ENCODE assay signal across 8 cellular contexts in the genomic region with DNA sequence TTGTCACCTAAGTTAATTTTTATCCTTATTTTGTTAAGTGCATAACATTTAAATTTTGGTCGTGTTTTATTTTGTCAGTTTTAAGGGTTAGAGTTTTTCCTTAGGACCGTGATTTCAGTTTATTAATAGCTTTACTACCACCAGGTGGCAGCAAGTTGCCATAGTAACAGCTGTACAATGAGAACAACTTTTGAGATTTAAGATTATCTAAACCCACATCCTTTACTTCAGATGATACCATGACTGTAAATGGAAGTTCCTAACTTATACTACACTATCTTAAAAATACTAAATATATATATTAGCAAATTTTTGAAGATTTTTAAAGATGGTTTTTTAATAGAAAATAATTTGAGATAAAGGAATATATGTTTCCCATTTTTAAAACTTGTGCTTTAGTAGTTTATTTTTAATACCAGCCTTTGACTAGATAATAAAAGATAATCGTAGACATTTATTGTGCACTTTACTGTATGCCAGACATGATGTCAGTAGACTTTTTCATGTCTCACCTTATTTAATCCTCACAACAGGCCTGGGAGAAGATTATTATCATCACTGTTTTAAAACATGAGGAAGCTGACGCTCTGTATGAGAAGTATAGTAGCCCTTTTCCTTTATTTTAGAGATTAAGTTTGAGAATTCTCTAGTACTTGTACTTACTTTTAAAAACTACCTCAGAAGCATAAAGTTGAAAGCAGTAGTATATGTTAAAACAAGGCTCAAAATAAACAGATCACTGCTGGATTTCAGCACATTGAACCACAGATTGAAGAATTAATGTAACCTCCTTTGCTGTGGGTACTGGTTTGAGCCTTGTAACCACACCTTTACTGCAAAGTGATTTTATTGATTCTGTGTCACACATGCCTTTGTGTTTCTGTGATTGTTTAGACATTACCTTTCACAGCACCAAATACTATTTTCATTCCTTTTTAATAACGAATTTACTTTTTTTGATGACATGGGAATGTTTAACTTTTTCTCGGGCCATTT. TPM values are rescaled to one million over a fixed set of nuclear protein-coding genes. Genes with fewer than 3 reads are reported as not detected.
A peak's percentile ranks its signal among the peaks of the same experiment; 100 is the strongest.
DNase-seq lines count a peak whose midpoint lies in the region; ATAC-seq and TF ChIP-seq lines count a peak whose summit lies in the region.

No MANE protein-coding gene starts in this region.

- peaks cover 0 to 8% of the 10 kb centered on the region in 2 donors for H3K4me1 ChIP-seq in thyroid gland

- ATAC-seq in GM21447 (IDR thresholded peaks at IDR 0.05; ENCODE audit: unreplicated experiment) (peak; percentile 65), HG03039 (IDR thresholded peaks at IDR 0.05; ENCODE audit: unreplicated experiment) (no peak)

- peak; percentile 37 for DNase-seq in Daoy (ENCODE audit: low read depth)
- peak; percentile 18 for DNase-seq in WERI-Rb-1
- DNase-seq in effector CD8-positive, alpha-beta T cell (lab: John Stamatoyannopoulos, UW), result peak; percentile 22
- peak; percentile 37 for DNase-seq in middle frontal gyrus (ENCODE audit: extremely low spot score, low spot score)
- DNase-seq in thyroid gland, result peak; percentile 36 to 37

- WGBS in thyroid gland, 2 donors, result 63 to 67% methylated on average over 6 of the region's 6 CpGs

- H3K27ac ChIP-seq in WERI-Rb-1 (no peak overlapping the region; the same call in 1 of the 2 replicates), thyroid gland (no peak overlapping the region)

- H3K27me3 ChIP-seq in WERI-Rb-1 (ENCODE audit: insufficient read depth, low read depth, severe bottlenecking) (no peaks in the 10 kb centered on the region), thyroid gland (no peaks in the 10 kb centered on the region)

- peak; percentile 60 for TF ChIP-seq CTCF in LNCAP (IDR thresholded peaks at IDR 0.05)
- TF ChIP-seq CTCF in WERI-Rb-1 (IDR thresholded peaks at IDR 0.05; ENCODE audit: low read depth, low read length), result peak; percentile 25; the same call in 1 of the 2 replicates
- TF ChIP-seq CTCF in thyroid gland (IDR thresholded peaks at IDR 0.05), result peak; percentile 15 to 68 (median 43)

- TF ChIP-seq POLR2A in thyroid gland (IDR thresholded peaks at IDR 0.05), result no peak

- H3K9me3 ChIP-seq in WERI-Rb-1 (ENCODE audit: severe bottlenecking) (no peaks in the 10 kb centered on the region), thyroid gland (no peaks in the 10 kb centered on the region)

- H3K4me3 ChIP-seq in WERI-Rb-1 (ENCODE audit: low read depth, low read length) (no peak overlapping the region), thyroid gland (replicated peaks in 1 of 3) (no peak overlapping the region)

- intact Hi-C loops in thyroid gland (cut with DNase I), result no loop called here

- H3K36me3 ChIP-seq in WERI-Rb-1 (peaks cover 80% of the 10 kb centered on the region), thyroid gland (peaks cover 5 to 8% of the 10 kb centered on the region in 2 donors)

RNA-seq across cellular contexts. Expression of gene SREK1, which starts 27.5 kb away (rescaled TPM):
- 37.2 and 49.1 TPM in 2 replicates for total RNA-seq in Daoy (2014; rRNA removed; shearing (Covaris generic))
- total RNA-seq in thyroid gland, result 100 to 1,000 TPM; 124 to 236 (median 192) TPM
